ENCODE assay signal across 2 cellular contexts in the genomic region with DNA sequence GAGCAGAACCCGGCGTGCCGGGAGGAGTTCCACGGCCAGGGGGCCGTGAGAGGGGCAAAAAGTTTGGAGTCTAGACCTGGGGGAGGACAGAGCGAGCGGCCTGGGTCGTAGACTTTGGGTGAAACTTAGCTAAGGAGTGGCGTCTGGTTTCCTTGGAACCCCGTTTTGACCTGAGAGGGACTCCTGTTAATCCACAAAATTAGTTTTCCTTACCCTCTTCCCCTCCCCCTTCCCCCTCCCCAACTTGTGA.
TF ChIP-seq lines count a peak whose summit lies in the region.

No MANE protein-coding gene starts in this region.

TF ChIP-seq in SK-N-SH, 30 proteins besides CTCF, POLR2A, EP300 and RAD21 (continued from another document):
- TF ChIP-seq REST (IDR thresholded peaks at IDR 0.05; ENCODE audit: low read depth, low read length) (no peak), TAF1 (IDR thresholded peaks at IDR 0.05; ENCODE audit: borderline replicate concordance, low read depth, low read length) (no peak; the same call in 1 of the 2 replicates), RFX5 (IDR thresholded peaks at IDR 0.05; ENCODE audit: low read length) (no peak), NFIC (IDR thresholded peaks at IDR 0.05; ENCODE audit: borderline replicate concordance) (no peak), YY1 (IDR thresholded peaks at IDR 0.05; ENCODE audit: low read depth) (no peak), TEAD4 (IDR thresholded peaks at IDR 0.05; ENCODE audit: borderline replicate concordance, insufficient read depth) (no peak), MAX (IDR thresholded peaks at IDR 0.05; ENCODE audit: low read depth) (no peak), MEF2A (IDR thresholded peaks at IDR 0.05; ENCODE audit: borderline replicate concordance, low read depth) (no peak)
- TF ChIP-seq, protein P1, sequence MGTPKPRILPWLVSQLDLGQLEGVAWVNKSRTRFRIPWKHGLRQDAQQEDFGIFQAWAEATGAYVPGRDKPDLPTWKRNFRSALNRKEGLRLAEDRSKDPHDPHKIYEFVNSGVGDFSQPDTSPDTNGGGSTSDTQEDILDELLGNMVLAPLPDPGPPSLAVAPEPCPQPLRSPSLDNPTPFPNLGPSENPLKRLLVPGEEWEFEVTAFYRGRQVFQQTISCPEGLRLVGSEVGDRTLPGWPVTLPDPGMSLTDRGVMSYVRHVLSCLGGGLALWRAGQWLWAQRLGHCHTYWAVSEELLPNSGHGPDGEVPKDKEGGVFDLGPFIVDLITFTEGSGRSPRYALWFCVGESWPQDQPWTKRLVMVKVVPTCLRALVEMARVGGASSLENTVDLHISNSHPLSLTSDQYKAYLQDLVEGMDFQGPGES (IDR thresholded peaks at IDR 0.05; ENCODE audit: low read depth, low read length) = no peak
- TF ChIP-seq, protein P2, sequence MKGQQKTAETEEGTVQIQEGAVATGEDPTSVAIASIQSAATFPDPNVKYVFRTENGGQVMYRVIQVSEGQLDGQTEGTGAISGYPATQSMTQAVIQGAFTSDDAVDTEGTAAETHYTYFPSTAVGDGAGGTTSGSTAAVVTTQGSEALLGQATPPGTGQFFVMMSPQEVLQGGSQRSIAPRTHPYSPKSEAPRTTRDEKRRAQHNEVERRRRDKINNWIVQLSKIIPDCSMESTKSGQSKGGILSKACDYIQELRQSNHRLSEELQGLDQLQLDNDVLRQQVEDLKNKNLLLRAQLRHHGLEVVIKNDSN (IDR thresholded peaks at IDR 0.05; ENCODE audit: borderline replicate concordance, low read depth) = no peak

TF ChIP-seq in SK-N-SH treated with all-trans-retinoic acid at 6 μM for 48 hours, 23 proteins besides CTCF, POLR2A, EP300 and RAD21 (continued from another document):
- TF ChIP-seq, protein P3, sequence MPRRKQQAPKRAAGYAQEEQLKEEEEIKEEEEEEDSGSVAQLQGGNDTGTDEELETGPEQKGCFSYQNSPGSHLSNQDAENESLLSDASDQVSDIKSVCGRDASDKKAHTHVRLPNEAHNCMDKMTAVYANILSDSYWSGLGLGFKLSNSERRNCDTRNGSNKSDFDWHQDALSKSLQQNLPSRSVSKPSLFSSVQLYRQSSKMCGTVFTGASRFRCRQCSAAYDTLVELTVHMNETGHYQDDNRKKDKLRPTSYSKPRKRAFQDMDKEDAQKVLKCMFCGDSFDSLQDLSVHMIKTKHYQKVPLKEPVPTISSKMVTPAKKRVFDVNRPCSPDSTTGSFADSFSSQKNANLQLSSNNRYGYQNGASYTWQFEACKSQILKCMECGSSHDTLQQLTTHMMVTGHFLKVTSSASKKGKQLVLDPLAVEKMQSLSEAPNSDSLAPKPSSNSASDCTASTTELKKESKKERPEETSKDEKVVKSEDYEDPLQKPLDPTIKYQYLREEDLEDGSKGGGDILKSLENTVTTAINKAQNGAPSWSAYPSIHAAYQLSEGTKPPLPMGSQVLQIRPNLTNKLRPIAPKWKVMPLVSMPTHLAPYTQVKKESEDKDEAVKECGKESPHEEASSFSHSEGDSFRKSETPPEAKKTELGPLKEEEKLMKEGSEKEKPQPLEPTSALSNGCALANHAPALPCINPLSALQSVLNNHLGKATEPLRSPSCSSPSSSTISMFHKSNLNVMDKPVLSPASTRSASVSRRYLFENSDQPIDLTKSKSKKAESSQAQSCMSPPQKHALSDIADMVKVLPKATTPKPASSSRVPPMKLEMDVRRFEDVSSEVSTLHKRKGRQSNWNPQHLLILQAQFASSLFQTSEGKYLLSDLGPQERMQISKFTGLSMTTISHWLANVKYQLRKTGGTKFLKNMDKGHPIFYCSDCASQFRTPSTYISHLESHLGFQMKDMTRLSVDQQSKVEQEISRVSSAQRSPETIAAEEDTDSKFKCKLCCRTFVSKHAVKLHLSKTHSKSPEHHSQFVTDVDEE (CRISPR knock-in tag; IDR thresholded peaks at IDR 0.05) = no peak
- TF ChIP-seq ZNF8 (CRISPR knock-in tag; IDR thresholded peaks at IDR 0.05) (no peak), ZFP30 (CRISPR knock-in tag; IDR thresholded peaks at IDR 0.05) (no peak), TCF4 (CRISPR knock-in tag; IDR thresholded peaks at IDR 0.05; ENCODE audit: borderline replicate concordance) (no peak), SNAI2 (CRISPR knock-in tag; IDR thresholded peaks at IDR 0.05) (no peak)
TF ChIP-seq in SK-N-SH treated with all-trans-retinoic acid at 6 μM for 48 hours: peak in this region for 0.
